In the genomic region with DNA sequence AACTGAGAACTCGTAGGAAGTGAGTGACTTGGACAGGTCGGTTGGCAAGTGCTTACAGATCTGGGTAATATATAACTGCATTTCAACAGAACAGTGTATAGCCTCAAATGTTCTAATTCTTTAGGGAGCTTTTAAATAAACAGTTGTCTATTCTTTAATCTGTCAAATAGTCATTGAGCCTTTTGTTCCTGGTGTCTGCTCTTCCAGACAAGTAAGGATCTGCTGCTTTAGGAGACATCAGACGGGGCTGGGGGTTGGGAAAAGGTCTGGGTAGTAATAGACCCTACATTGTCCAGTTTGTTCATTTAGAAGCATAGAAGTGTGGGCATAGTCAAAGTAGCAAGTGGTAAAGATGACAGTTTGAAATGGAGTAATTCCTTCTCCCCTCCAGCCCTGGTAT, we compare ENCODE assay signal across 14 cellular contexts. TPM values are rescaled to one million over a fixed set of nuclear protein-coding genes. Genes with fewer than 3 reads are reported as not detected.
DNase-seq lines count a peak whose midpoint lies in the region; ATAC-seq, FAIRE-seq and TF ChIP-seq lines count a peak whose summit lies in the region.
"Had no signal": no experiment of that assay in that cellular context is flagged by ENCODE, and none has a peak within 500 bp of the region (broad histone marks: within the 10 kb centered on the region; RNA-seq: fewer than 3 reads in every experiment).

No MANE protein-coding gene starts in this region.

- no peak overlapping the region for H2AFZ ChIP-seq in HepG2 (ENCODE audit: low read length)

- no peak for ATAC-seq in activated CD8-positive, alpha-beta memory T cell treated with anti-CD3 and anti-CD28 coated beads, Interleukin-2, amount 10 ng/mL, durations not matched to agents 7 days and 5 days
- no peak for ATAC-seq in WTC11
- ATAC-seq in HepG2, result no peak
- no peak for ATAC-seq in HG03378 (IDR thresholded peaks at IDR 0.05; ENCODE audit: unreplicated experiment)
- ATAC-seq: pancreas had no signal

- peaks cover 56% of the 10 kb centered on the region for H3K79me2 ChIP-seq in HepG2 (ENCODE audit: insufficient read depth, low read length)

- H4K20me1 ChIP-seq in HepG2 (ENCODE audit: insufficient read depth, low read length), result peaks cover 5% of the 10 kb centered on the region; the same call in 1 of the 2 replicates

- H3K27me3 ChIP-seq in HepG2 (ENCODE audit: control insufficient read depth in 1 of 2, insufficient read depth in 2 of 2, low read length in 2 of 2), result no peaks in the 10 kb centered on the region; a peak in 1 of 5 replicates
- H3K27me3 ChIP-seq: pancreas had no signal

- H3K36me3 Mint-ChIP-seq in activated CD8-positive, alpha-beta memory T cell treated with anti-CD3 and anti-CD28 coated beads, Interleukin-2, amount 10 ng/mL, durations not matched to agents 7 days and 5 days, result peaks cover 12% of the 10 kb centered on the region
- no peaks in the 10 kb centered on the region for H3K36me3 Mint-ChIP-seq in WTC11

- DNase-seq in activated CD8-positive, alpha-beta memory T cell treated with anti-CD3 and anti-CD28 coated beads, Interleukin-2, amount 10 ng/mL, durations not matched to agents 7 days and 5 days, result no peak
- DNase-seq in activated CD8-positive, alpha-beta memory T cell treated with anti-CD3 and anti-CD28 coated beads, Interleukin-2, amount 50 U/mL, for 48 hours, result no peak
- DNase-seq in WTC11 (ENCODE audit: low spot score) (no peak), HepG2 (ENCODE audit: low spot score) (no peak), substantia nigra (lab: John Stamatoyannopoulos, UW) (no peak), erythroblast (lab: John Stamatoyannopoulos, UW) (no peak)
- no peak for DNase-seq in activated CD8-positive, alpha-beta memory T cell treated with anti-CD3 and anti-CD28 coated beads for 24 hours
- DNase-seq: activated CD4-positive, alpha-beta T cell treated with anti-CD3 and anti-CD28 coated beads for 1 hour; kidney; pancreas; RPMI8226 had no signal

- TF ChIP-seq CTCF in WTC11 (IDR thresholded peaks at IDR 0.05) (no peak), HepG2 (CRISPR knock-in tag; IDR thresholded peaks at IDR 0.05) (no peak)

- H3K27ac ChIP-seq in HepG2 (ENCODE audit: extremely low read length, insufficient read depth, low read length) (no peak overlapping the region), substantia nigra (ENCODE audit: low read depth, low read length, poor library complexity, severe bottlenecking) (peak overlapping the region; percentile 99)

- POLR2A ChIA-PET in WTC11 (lab: Charles Lee), result no interaction called here
- POLR2A ChIA-PET in HepG2 (lab: Yijun Ruan, JAX), result no interaction called here

- no peak for TF ChIP-seq EP300 in HepG2 (IDR thresholded peaks at IDR 0.05; ENCODE audit: low read depth in 2 of 2, low read length in 2 of 2)
- no peak for TF ChIP-seq EP300 in HepG2 (CRISPR knock-in tag; IDR thresholded peaks at IDR 0.05; ENCODE audit: borderline replicate concordance)

- peaks cover 54% of the 10 kb centered on the region for H3K4me1 ChIP-seq in HepG2 (ENCODE audit: insufficient read depth, low read length)

- H3K9me3 ChIP-seq in HepG2 (ENCODE audit: low read length), result no peaks in the 10 kb centered on the region
- H3K9me3 ChIP-seq: pancreas had no signal

- H3K27me3 Mint-ChIP-seq in activated CD8-positive, alpha-beta memory T cell treated with anti-CD3 and anti-CD28 coated beads, Interleukin-2, amount 10 ng/mL, durations not matched to agents 7 days and 5 days, result no peaks in the 10 kb centered on the region
- H3K27me3 Mint-ChIP-seq in WTC11 (ENCODE audit: low read depth), result no peaks in the 10 kb centered on the region

- TF ChIP-seq POLR2A in HepG2 (IDR thresholded peaks at IDR 0.05; ENCODE audit: insufficient read depth in 1 of 2, low read depth in 2 of 2, low read length in 2 of 2), result no peak
- TF ChIP-seq POLR2A in erythroblast (IDR thresholded peaks at IDR 0.05; ENCODE audit: low read length), result no peak

- FAIRE-seq in HepG2 (lab: Jason Lieb, UNC), result no peak
- FAIRE-seq: G401.6, kidney, pancreas, urothelium cell line had no signal

- no peak overlapping the region; a peak in 1 of 6 replicates for H3K4me3 ChIP-seq in HepG2 (replicated peaks in 1 of 3; ENCODE audit: insufficient read depth in 1 of 3, low read depth in 2 of 3, low read length in 3 of 3)

- H3K9me3 Mint-ChIP-seq in activated CD8-positive, alpha-beta memory T cell treated with anti-CD3 and anti-CD28 coated beads, Interleukin-2, amount 10 ng/mL, durations not matched to agents 7 days and 5 days (ENCODE audit: low read depth), result no peaks in the 10 kb centered on the region
- no peaks in the 10 kb centered on the region for H3K9me3 Mint-ChIP-seq in WTC11

- WGBS in HepG2 (ENCODE audit: low lambda C conversion rate), result 60% methylated on average over 3 of the region's 3 CpGs

- CTCF ChIA-PET in activated CD8-positive, alpha-beta memory T cell treated with anti-CD3 and anti-CD28 coated beads, Interleukin-2, amount 10 ng/mL, durations not matched to agents 7 days and 5 days (lab: Charles Lee), result interaction anchor here (1.6 kb wide), 1 partner anchor 10 kb away, joined by 6 read pairs; no protein-coding TSS in a partner anchor
- CTCF ChIA-PET in WTC11 (lab: Charles Lee), result no interaction called here
- CTCF ChIA-PET in HepG2 (lab: Yijun Ruan, JAX; ENCODE audit: low intra/inter-chr PET ratio, low total read pairs), result no interaction called here

- no peak overlapping the region for H3K9ac ChIP-seq in HepG2 (ENCODE audit: insufficient read depth, low read depth, low read length)

- no peak for TF ChIP-seq RAD21 in HepG2 (CRISPR knock-in tag; IDR thresholded peaks at IDR 0.05)

- H3K4me2 ChIP-seq in HepG2 (ENCODE audit: low read depth, low read length), result peak overlapping the region; percentile 84

- in situ Hi-C loops in HepG2 (cut with HindIII; ENCODE audit: extremely low pct_ligation_motif_present, low pct_unique_long_range_greater_than_20kb), result no loop called here

- peak overlapping the region; percentile 90 for H3K4me3 Mint-ChIP-seq in activated CD8-positive, alpha-beta memory T cell treated with anti-CD3 and anti-CD28 coated beads, Interleukin-2, amount 10 ng/mL, durations not matched to agents 7 days and 5 days
- peak overlapping the region; percentile 86 for H3K4me3 Mint-ChIP-seq in WTC11

- peaks cover 48% of the 10 kb centered on the region for H3K4me1 Mint-ChIP-seq in activated CD8-positive, alpha-beta memory T cell treated with anti-CD3 and anti-CD28 coated beads, Interleukin-2, amount 10 ng/mL, durations not matched to agents 7 days and 5 days
- H3K4me1 Mint-ChIP-seq in WTC11, result peaks cover 17% of the 10 kb centered on the region

- no TSS peak for BruUV-seq in HepG2 (replicated peaks; lab: Mats Ljungman, UMichigan)

- H3K36me3 ChIP-seq in HepG2 (replicated peaks in 1 of 2; ENCODE audit: control insufficient read depth in 1 of 2, insufficient read depth in 2 of 2, low read length in 2 of 2), result no peaks in the 10 kb centered on the region; a peak in 1 of 5 replicates
- H3K36me3 ChIP-seq: pancreas had no signal

- intact Hi-C loops in HepG2 (cut with micrococcal nuclease; ENCODE audit: unreplicated experiment), result no loop called here

- peak overlapping the region; percentile 33 for H3K27ac Mint-ChIP-seq in activated CD8-positive, alpha-beta memory T cell treated with anti-CD3 and anti-CD28 coated beads, Interleukin-2, amount 10 ng/mL, durations not matched to agents 7 days and 5 days
- H3K27ac Mint-ChIP-seq in WTC11, result no peak overlapping the region; the same call in 1 of the 2 replicates

RNA-seq across cellular contexts. Expression of a gene that starts 2.0 kb away (rescaled TPM):
- 100 to 1,000 TPM in 1 of 2 experiments, 10 to 100 TPM in 1; 90.9 to 118 TPM for total RNA-seq in activated CD8-positive, alpha-beta memory T cell treated with anti-CD3 and anti-CD28 coated beads, Interleukin-2, amount 10 ng/mL, durations not matched to agents 7 days and 5 days
- total RNA-seq in WTC11 (2021) (112 TPM in 3 replicates), HepG2 (2016; rRNA removed; fragmentation: Illumina TruSeq; extraction: Trizol) (63.5 and 101 TPM in 2 replicates)
- total RNA-seq in HepG2 (2016; cell fraction: cytosol; rRNA removed; fragmentation: Illumina TruSeq; extraction: Trizol; ENCODE audit: low read depth), result 33.6 and 33.7 TPM in 2 replicates
- total RNA-seq in HepG2 (2016; cell fraction: insoluble cytoplasmic fraction; rRNA removed; fragmentation: Illumina TruSeq; extraction: Trizol), result 63.2 and 92.9 TPM in 2 replicates
- 52.7 and 53.2 TPM in 2 replicates for total RNA-seq in HepG2 (2016; cell fraction: membrane; rRNA removed; fragmentation: Illumina TruSeq; extraction: Trizol)
- total RNA-seq in HepG2 (2016; cell fraction: nucleus; rRNA removed; fragmentation: Illumina TruSeq; extraction: Trizol), result 39.5 and 46.8 TPM in 2 replicates
- 26.7 and 30.0 TPM in 2 replicates for polyA plus RNA-seq in HepG2 (2011; rRNA removed)
- polyA plus RNA-seq in HepG2 (2011; cell fraction: cytosol; rRNA removed), result 27.0 and 32.0 TPM in 2 replicates
- polyA plus RNA-seq in HepG2 (2011; cell fraction: nucleus; rRNA removed), result 16.5 and 17.7 TPM in 2 replicates
- 36.3 and 36.9 TPM in 2 replicates for polyA plus RNA-seq in HepG2 (2012)
- polyA plus RNA-seq in HepG2 (2016; cell fraction: cytosol; fragmentation: Illumina TruSeq; extraction: Trizol; ENCODE audit: low read depth), result 5.9 and 6.2 TPM in 2 replicates
- polyA plus RNA-seq in HepG2 (2016; cell fraction: insoluble cytoplasmic fraction; fragmentation: Illumina TruSeq; extraction: Trizol; ENCODE audit: low read depth), result 68.9 and 69.6 TPM in 2 replicates
- 11.9 and 14.6 TPM in 2 replicates for polyA plus RNA-seq in HepG2 (2016; cell fraction: membrane; fragmentation: Illumina TruSeq; extraction: Trizol; ENCODE audit: low read depth)
- polyA plus RNA-seq in HepG2 (2016; cell fraction: nucleus; fragmentation: Illumina TruSeq; extraction: Trizol; ENCODE audit: insufficient read depth, low read depth), result 40.4 and 40.7 TPM in 2 replicates
- 22.4 and 59.7 TPM in 2 replicates for polyA minus RNA-seq in HepG2 (2011; rRNA and poly(A)+ RNA removed; ENCODE audit: low replicate concordance)
- 34.5 and 43.4 TPM in 2 replicates for polyA minus RNA-seq in HepG2 (2011; cell fraction: cytosol; rRNA and poly(A)+ RNA removed)
- polyA minus RNA-seq in HepG2 (2011; cell fraction: nucleus; rRNA and poly(A)+ RNA removed), result 26.8 and 30.5 TPM in 2 replicates

RNA-seq across cellular contexts. Expression of a gene that starts 11.3 kb away (rescaled TPM):
- 1,000 to 10,000 TPM in 1 of 2 experiments, 100 to 1,000 TPM in 1; 778 to 1,078 TPM for total RNA-seq in activated CD8-positive, alpha-beta memory T cell treated with anti-CD3 and anti-CD28 coated beads, Interleukin-2, amount 10 ng/mL, durations not matched to agents 7 days and 5 days
- 1,730 to 1,803 TPM (median 1,794 TPM) in 3 replicates for total RNA-seq in WTC11 (2021)
- 1,551 and 2,121 TPM in 2 replicates for total RNA-seq in HepG2 (2016; rRNA removed; fragmentation: Illumina TruSeq; extraction: Trizol)
- 1,569 and 1,799 TPM in 2 replicates for total RNA-seq in HepG2 (2016; cell fraction: cytosol; rRNA removed; fragmentation: Illumina TruSeq; extraction: Trizol; ENCODE audit: low read depth)
- total RNA-seq in HepG2 (2016; cell fraction: insoluble cytoplasmic fraction; rRNA removed; fragmentation: Illumina TruSeq; extraction: Trizol), result 1,519 and 2,147 TPM in 2 replicates
- 3,064 and 3,242 TPM in 2 replicates for total RNA-seq in HepG2 (2016; cell fraction: membrane; rRNA removed; fragmentation: Illumina TruSeq; extraction: Trizol)
- total RNA-seq in HepG2 (2016; cell fraction: nucleus; rRNA removed; fragmentation: Illumina TruSeq; extraction: Trizol), result 617 and 644 TPM in 2 replicates
- polyA plus RNA-seq in HepG2 (2011; rRNA removed), result 1,589 and 1,719 TPM in 2 replicates
- 1,215 and 1,505 TPM in 2 replicates for polyA plus RNA-seq in HepG2 (2011; cell fraction: cytosol; rRNA removed)
- 260 and 378 TPM in 2 replicates for polyA plus RNA-seq in HepG2 (2011; cell fraction: nucleus; rRNA removed)
- polyA plus RNA-seq in HepG2 (2012), result 1,569 and 1,801 TPM in 2 replicates
- 2,496 and 2,739 TPM in 2 replicates for polyA plus RNA-seq in HepG2 (2016; cell fraction: cytosol; fragmentation: Illumina TruSeq; extraction: Trizol; ENCODE audit: low read depth)
- polyA plus RNA-seq in HepG2 (2016; cell fraction: insoluble cytoplasmic fraction; fragmentation: Illumina TruSeq; extraction: Trizol; ENCODE audit: low read depth), result 2,631 and 2,728 TPM in 2 replicates
- 3,716 and 3,916 TPM in 2 replicates for polyA plus RNA-seq in HepG2 (2016; cell fraction: membrane; fragmentation: Illumina TruSeq; extraction: Trizol; ENCODE audit: low read depth)
- polyA plus RNA-seq in HepG2 (2016; cell fraction: nucleus; fragmentation: Illumina TruSeq; extraction: Trizol; ENCODE audit: insufficient read depth, low read depth), result 1,083 and 1,121 TPM in 2 replicates
- polyA minus RNA-seq in HepG2 (2011; rRNA and poly(A)+ RNA removed; ENCODE audit: low replicate concordance), result 207 and 602 TPM in 2 replicates
- 269 and 339 TPM in 2 replicates for polyA minus RNA-seq in HepG2 (2011; cell fraction: cytosol; rRNA and poly(A)+ RNA removed)
- 197 and 255 TPM in 2 replicates for polyA minus RNA-seq in HepG2 (2011; cell fraction: nucleus; rRNA and poly(A)+ RNA removed)

RNA-seq across cellular contexts. Expression of a gene that starts 38.5 kb away (rescaled TPM):
- total RNA-seq in activated CD8-positive, alpha-beta memory T cell treated with anti-CD3 and anti-CD28 coated beads, Interleukin-2, amount 10 ng/mL, durations not matched to agents 7 days and 5 days, result 10 to 100 TPM; 49.3 to 55.4 TPM
- total RNA-seq in WTC11 (2021), result 26.5 to 32.2 TPM (median 31.7 TPM) in 3 replicates
- 11.4 and 13.7 TPM in 2 replicates for total RNA-seq in HepG2 (2016; rRNA removed; fragmentation: Illumina TruSeq; extraction: Trizol)
- total RNA-seq in HepG2 (2016; cell fraction: cytosol; rRNA removed; fragmentation: Illumina TruSeq; extraction: Trizol; ENCODE audit: low read depth), result 11.3 and 14.3 TPM in 2 replicates
- 10.5 and 12.2 TPM in 2 replicates for total RNA-seq in HepG2 (2016; cell fraction: insoluble cytoplasmic fraction; rRNA removed; fragmentation: Illumina TruSeq; extraction: Trizol)
- 9.8 and 10.9 TPM in 2 replicates for total RNA-seq in HepG2 (2016; cell fraction: membrane; rRNA removed; fragmentation: Illumina TruSeq; extraction: Trizol)
- total RNA-seq in HepG2 (2016; cell fraction: nucleus; rRNA removed; fragmentation: Illumina TruSeq; extraction: Trizol), result 25.6 and 28.3 TPM in 2 replicates
- polyA plus RNA-seq in HepG2 (2011; rRNA removed), result 8.0 and 9.0 TPM in 2 replicates
- 2.9 and 3.0 TPM in 2 replicates for polyA plus RNA-seq in HepG2 (2011; cell fraction: cytosol; rRNA removed)
- 38.9 and 47.2 TPM in 2 replicates for polyA plus RNA-seq in HepG2 (2011; cell fraction: nucleus; rRNA removed)
- polyA plus RNA-seq in HepG2 (2012), result 14.6 and 17.7 TPM in 2 replicates
- 0.88 and 1.8 TPM in 2 replicates for polyA plus RNA-seq in HepG2 (2016; cell fraction: cytosol; fragmentation: Illumina TruSeq; extraction: Trizol; ENCODE audit: low read depth)
- 10.1 and 11.0 TPM in 2 replicates for polyA plus RNA-seq in HepG2 (2016; cell fraction: insoluble cytoplasmic fraction; fragmentation: Illumina TruSeq; extraction: Trizol; ENCODE audit: low read depth)
- polyA plus RNA-seq in HepG2 (2016; cell fraction: membrane; fragmentation: Illumina TruSeq; extraction: Trizol; ENCODE audit: low read depth), result 3.2 and 4.0 TPM in 2 replicates
- polyA plus RNA-seq in HepG2 (2016; cell fraction: nucleus; fragmentation: Illumina TruSeq; extraction: Trizol; ENCODE audit: insufficient read depth, low read depth), result 60.5 and 66.6 TPM in 2 replicates
- 23.1 and 24.7 TPM in 2 replicates for polyA minus RNA-seq in HepG2 (2011; rRNA and poly(A)+ RNA removed; ENCODE audit: low replicate concordance)
- polyA minus RNA-seq in HepG2 (2011; cell fraction: cytosol; rRNA and poly(A)+ RNA removed), result 11.1 and 16.9 TPM in 2 replicates
- 62.1 and 75.8 TPM in 2 replicates for polyA minus RNA-seq in HepG2 (2011; cell fraction: nucleus; rRNA and poly(A)+ RNA removed)
